In the genomic region with DNA sequence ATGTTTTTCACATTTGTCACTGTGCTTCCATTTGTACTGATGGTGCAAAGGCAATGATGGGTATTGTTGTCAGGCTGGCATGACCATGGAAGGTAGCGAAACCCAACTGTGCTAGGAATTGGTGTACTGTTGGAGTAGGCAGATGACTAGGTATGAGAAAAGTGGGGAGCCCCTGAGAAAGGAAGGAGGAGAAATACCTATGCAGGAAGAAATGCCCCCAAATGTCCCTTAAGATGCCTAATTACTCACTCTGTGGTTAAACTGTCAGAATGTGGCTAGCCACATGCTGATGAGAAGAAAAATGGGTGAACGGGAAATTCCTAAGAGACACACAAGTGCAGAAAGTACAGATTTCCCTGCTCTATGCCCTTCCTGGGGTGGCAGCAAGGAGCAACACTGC, we compare ENCODE assay signal across 16 cellular contexts.
"Had no signal": no experiment of that assay in that cellular context is flagged by ENCODE, and none has a peak within 500 bp of the region (broad histone marks: within the 10 kb centered on the region; RNA-seq: fewer than 3 reads in every experiment).

No MANE protein-coding gene starts in this region.

- H3K27me3 Mint-ChIP-seq: memory B cell had no signal

- DNase-seq: activated CD4-positive, alpha-beta T cell treated with anti-CD3 and anti-CD28 coated beads, Interleukin-2, amount 50 U/mL, for 4 hours; activated naive CD4-positive, alpha-beta T cell treated with Interleukin-2 at 50 U/mL for 16 hours; activated T-cell treated with anti-CD3 and anti-CD28 coated beads, Interleukin-2, amount 50 U/mL, for 1 hour; adrenal gland; body of pancreas; central memory CD4-positive, alpha-beta T cell; effector memory CD4-positive, alpha-beta T cell; gastrocnemius medialis; heart right ventricle; left ventricle myocardium inferior; sigmoid colon; stimulated activated CD4-positive, alpha-beta T cell treated with anti-CD3 and anti-CD28 coated beads, Interleukin-12 subunit alpha, Interleukin-12 subunit beta, amount 100 ng/mL, for 4 hours; stimulated activated CD4-positive, alpha-beta T cell treated with anti-CD3 and anti-CD28 coated beads, Interleukin-2, amount 100 ng/mL, for 48 hours; stomach had no signal

- H3K27ac Mint-ChIP-seq: memory B cell had no signal

- FAIRE-seq: keratinocyte had no signal

- ATAC-seq: body of pancreas, gastrocnemius medialis, heart right ventricle had no signal

- H3K9me3 Mint-ChIP-seq: memory B cell had no signal

- H3K36me3 Mint-ChIP-seq: memory B cell had no signal

- H3K4me3 Mint-ChIP-seq: memory B cell had no signal

- H3K4me1 Mint-ChIP-seq: memory B cell had no signal
